In genomic region chr2:176137249-176137573, GRCh38 we compare ENCODE assay signal across 12 cellular contexts. TPM values are rescaled to one million over a fixed set of nuclear protein-coding genes. Genes with fewer than 3 reads are reported as not detected.
DNase-seq lines count a peak whose midpoint lies in the region; ATAC-seq and TF ChIP-seq lines count a peak whose summit lies in the region.
"Had no signal": no experiment of that assay in that cellular context is flagged by ENCODE, and none has a peak within 500 bp of the region (broad histone marks: within the 10 kb centered on the region; RNA-seq: fewer than 3 reads in every experiment).

No MANE protein-coding gene starts in this region.

- CTCF ChIA-PET in activated CD8-positive, alpha-beta T cell treated with anti-CD3 and anti-CD28 coated beads for 36 hours (lab: Charles Lee) = interaction anchor here (0.8 to 5.4 kb wide), 3 partner anchors 9 to 514 kb away, joined by 3 to 33 read pairs (median 11); no protein-coding TSS in a partner anchor

- no peak overlapping the region for H3K27ac Mint-ChIP-seq in activated CD8-positive, alpha-beta T cell treated with anti-CD3 and anti-CD28 coated beads for 36 hours
- H3K27ac Mint-ChIP-seq: activated naive CD4-positive, alpha-beta T cell treated with anti-CD3 and anti-CD28 coated beads, Interleukin-2, amount 50 U/mL, for 24 hours; effector memory CD8-positive, alpha-beta T cell had no signal

- no peak for TF ChIP-seq EP300 in suprapubic skin (IDR thresholded peaks at IDR 0.05)

- peaks cover 89% of the 10 kb centered on the region for H3K27me3 ChIP-seq in suprapubic skin

- peak overlapping the region; percentile 94 for H3K4me3 ChIP-seq in SK-N-MC
- peak overlapping the region; percentile 61 for H3K4me3 ChIP-seq in suprapubic skin
- H3K4me3 ChIP-seq: K562 had no signal

- H3K36me3 ChIP-seq in SK-N-MC (ENCODE audit: insufficient read depth, low read length) (no peaks in the 10 kb centered on the region), suprapubic skin (no peaks in the 10 kb centered on the region)

- H3K36me3 Mint-ChIP-seq in activated CD8-positive, alpha-beta T cell treated with anti-CD3 and anti-CD28 coated beads for 36 hours (ENCODE audit: low read depth) = peaks cover 5% of the 10 kb centered on the region

- H3K4me1 Mint-ChIP-seq in activated CD8-positive, alpha-beta T cell treated with anti-CD3 and anti-CD28 coated beads for 36 hours (ENCODE audit: low read depth) = peaks cover 31% of the 10 kb centered on the region

- no peak for ATAC-seq in activated CD8-positive, alpha-beta T cell treated with anti-CD3 and anti-CD28 coated beads for 36 hours
- ATAC-seq: effector memory CD8-positive, alpha-beta T cell; K562 had no signal

- intact Hi-C loops in activated CD8-positive, alpha-beta T cell treated with anti-CD3 and anti-CD28 coated beads for 36 hours (cut with micrococcal nuclease) = no loop called here

- no peak overlapping the region for H3K4me3 Mint-ChIP-seq in activated CD8-positive, alpha-beta T cell treated with anti-CD3 and anti-CD28 coated beads for 36 hours
- H3K4me3 Mint-ChIP-seq: activated naive CD4-positive, alpha-beta T cell treated with anti-CD3 and anti-CD28 coated beads, Interleukin-2, amount 50 U/mL, for 24 hours; effector memory CD8-positive, alpha-beta T cell had no signal

- H3K27ac ChIP-seq in SK-N-MC = 0 out of 2 replicates have a peak overlapping the region, but pooled peaks have one; percentile 88
- H3K27ac ChIP-seq in suprapubic skin = peak overlapping the region; percentile 87

- H3K27me3 Mint-ChIP-seq in activated CD8-positive, alpha-beta T cell treated with anti-CD3 and anti-CD28 coated beads for 36 hours = peaks cover 80% of the 10 kb centered on the region

- 21% methylated on average over 2 of the region's 2 CpGs for WGBS in suprapubic skin

- peaks cover 60% of the 10 kb centered on the region for H3K4me1 ChIP-seq in suprapubic skin

- TF ChIP-seq CTCF in suprapubic skin (IDR thresholded peaks at IDR 0.05) = no peak
- TF ChIP-seq CTCF in activated CD8-positive, alpha-beta T cell treated with anti-CD3 and anti-CD28 coated beads for 36 hours (IDR thresholded peaks at IDR 0.05) = no peak

- peak; percentile 19 for DNase-seq in NCI-H2029 (lab: John Stamatoyannopoulos, UW)
- DNase-seq in NCI-H2029 treated with DMSO at 0.1 percent for 48 hours (lab: John Stamatoyannopoulos, UW) = no peak
- no peak for DNase-seq in SK-N-MC (ENCODE audit: low read depth, low spot score)
- DNase-seq in left kidney (ENCODE audit: low read depth, low spot score) = peak; percentile 51
- DNase-seq in suprapubic skin (ENCODE audit: low spot score in 2 of 2) = no peak
- DNase-seq in epidermal melanocyte (ENCODE audit: insufficient read length, low spot score) = no peak
- no peak for DNase-seq in T-helper 2 cell
- no peak for DNase-seq in activated CD8-positive, alpha-beta T cell treated with anti-CD3 and anti-CD28 coated beads for 36 hours
- DNase-seq: activated CD4-positive, alpha-beta T cell treated with anti-CD3 and anti-CD28 coated beads, Interleukin-2, amount 50 U/mL, for 4 hours; effector memory CD8-positive, alpha-beta T cell had no signal

- peak overlapping the region; percentile 95 for H3K9ac ChIP-seq in SK-N-MC (ENCODE audit: insufficient read length)

- H3K9me3 ChIP-seq in SK-N-MC (ENCODE audit: low read depth, low read length) (no peaks in the 10 kb centered on the region), suprapubic skin (no peaks in the 10 kb centered on the region)

- POLR2A ChIA-PET in activated CD8-positive, alpha-beta T cell treated with anti-CD3 and anti-CD28 coated beads for 36 hours (lab: Charles Lee) = no interaction called here

- TF ChIP-seq POLR2A in suprapubic skin (IDR thresholded peaks at IDR 0.05) = no peak

- no peaks in the 10 kb centered on the region for H3K9me3 Mint-ChIP-seq in activated CD8-positive, alpha-beta T cell treated with anti-CD3 and anti-CD28 coated beads for 36 hours
- H3K9me3 Mint-ChIP-seq: effector memory CD8-positive, alpha-beta T cell had no signal

RNA-seq across cellular contexts. Expression of gene HOXD8, which starts 7.7 kb away (rescaled TPM):
- total RNA-seq in suprapubic skin = 1 to 10 TPM; 1.4 to 6.0 (median 2.6) TPM
- total RNA-seq in activated CD8-positive, alpha-beta T cell treated with anti-CD3 and anti-CD28 coated beads for 36 hours = not detected

RNA-seq across cellular contexts. Expression of gene HOXD4, which starts 14.1 kb away (rescaled TPM):
- 1 to 10 TPM in 2 of 4 donors, not detected in 2; 1.9 to 3.1 TPM for total RNA-seq in suprapubic skin
- total RNA-seq in activated CD8-positive, alpha-beta T cell treated with anti-CD3 and anti-CD28 coated beads for 36 hours = not detected
- total RNA-seq: K562 had no signal

RNA-seq across cellular contexts. Expression of gene HOXD9, which starts 14.7 kb away (rescaled TPM):
- 1 to 10 TPM in 2 of 4 donors, under 1 TPM in 1, not detected in 1; 0.26 to 3.1 (median 2.6) TPM for total RNA-seq in suprapubic skin
- total RNA-seq in activated CD8-positive, alpha-beta T cell treated with anti-CD3 and anti-CD28 coated beads for 36 hours = not detected
- total RNA-seq: K562 had no signal

RNA-seq across cellular contexts. Expression of gene HOXD3, which starts 19.9 kb away (rescaled TPM):
- 1 to 10 TPM in 2 of 4 donors, under 1 TPM in 2; 0.49 to 3.5 (median 1.5) TPM for total RNA-seq in suprapubic skin
- total RNA-seq in activated CD8-positive, alpha-beta T cell treated with anti-CD3 and anti-CD28 coated beads for 36 hours = not detected
- total RNA-seq: K562 had no signal

RNA-seq across cellular contexts. Expression of gene HOXD10, which starts 20.6 kb away (rescaled TPM):
- under 1 TPM in 2 of 4 donors, not detected in 2; 0.56 to 0.59 TPM for total RNA-seq in suprapubic skin
- not detected for total RNA-seq in activated CD8-positive, alpha-beta T cell treated with anti-CD3 and anti-CD28 coated beads for 36 hours
- total RNA-seq: K562 had no signal

Comparison
In these comparisons a context has a peak if more than half of its experiments do, and no peak if none do; other contexts are left out.
1. DNase-seq: peak in NCI-H2029 (single experiment) and left kidney (single experiment); none in NCI-H2029 treated with DMSO at 0.1 percent for 48 hours (single experiment), SK-N-MC (single experiment), suprapubic skin (0 of 2), epidermal melanocyte (single experiment), T-helper 2 cell (0 of 5) and activated CD8-positive, alpha-beta T cell treated with anti-CD3 and anti-CD28 coated beads for 36 hours (single experiment).